Comparison of ENCODE assay signal across 1 cellular context in genomic region chr10:4733150-4733842, GRCh38.
TF ChIP-seq lines count a peak whose summit lies in the region.

No MANE protein-coding gene starts in this region.

TF ChIP-seq in GM23338, 12 proteins besides CTCF, POLR2A, EP300 and RAD21 (continued from another document):
- TF ChIP-seq ZNF462 (CRISPR knock-in tag; IDR thresholded peaks at IDR 0.05), result no peak
TF ChIP-seq in GM23338: peak in this region for 0.
